In the genomic region with DNA sequence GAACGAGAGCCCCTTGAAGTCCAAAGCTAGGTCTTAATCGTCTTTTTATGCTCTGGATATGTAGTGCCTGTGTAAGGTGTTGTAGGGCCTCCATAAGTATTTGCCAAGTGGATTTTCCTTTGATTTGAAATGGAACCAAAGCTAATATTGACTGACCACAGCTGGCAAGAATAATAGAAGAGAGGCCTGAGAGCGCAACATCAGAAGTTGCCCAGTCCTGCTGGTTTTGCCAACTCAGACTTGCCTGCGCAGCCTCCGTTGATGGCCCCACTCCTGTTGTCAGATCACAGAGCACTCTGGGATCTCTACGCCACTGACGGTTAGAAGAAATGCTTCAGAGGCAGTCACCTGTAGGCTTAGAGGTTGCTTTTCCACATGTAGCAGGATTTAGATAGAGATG, we compare ENCODE assay signal across 20 cellular contexts.
"Had no signal": no experiment of that assay in that cellular context is flagged by ENCODE, and none has a peak within 500 bp of the region (broad histone marks: within the 10 kb centered on the region; RNA-seq: fewer than 3 reads in every experiment).

No MANE protein-coding gene starts in this region.

- H3K36me3 ChIP-seq: tibial artery had no signal

- H3K27me3 ChIP-seq: tibial artery had no signal

- H3K4me3 ChIP-seq: tibial artery had no signal

- H3K9me3 ChIP-seq: tibial artery had no signal

- DNase-seq: activated CD4-positive, alpha-beta memory T cell treated with anti-CD3 and anti-CD28 coated beads for 36 hours; activated CD4-positive, alpha-beta T cell treated with anti-CD3 and anti-CD28 coated beads for 48 hours; activated CD8-positive, alpha-beta memory T cell treated with anti-CD3 and anti-CD28 coated beads, Interleukin-2, amount 10 ng/mL, durations not matched to agents 7 days and 5 days; activated effector memory CD4-positive, alpha-beta T cell treated with anti-CD3 and anti-CD28 coated beads, Interleukin-2, amount 50 U/mL, for 16 hours; activated naive CD4-positive, alpha-beta T cell treated with anti-CD3 and anti-CD28 coated beads, Interleukin-2, amount 50 U/mL, for 16 hours; activated naive CD8-positive, alpha-beta T cell treated with anti-CD3 and anti-CD28 coated beads, Interleukin-2, amount 50 U/mL, for 24 hours; activated T-cell treated with anti-CD3 and anti-CD28 coated beads for 4 hours; effector CD8-positive, alpha-beta T cell; erythroblast; foreskin fibroblast; left colon; mammary epithelial cell; right cardiac atrium; stimulated activated CD4-positive, alpha-beta T cell treated with anti-CD3 and anti-CD28 coated beads, Interleukin-12 subunit alpha, Interleukin-12 subunit beta, amount 100 ng/mL, for 4 hours; stimulated activated CD4-positive, alpha-beta T cell treated with anti-CD3 and anti-CD28 coated beads, Interleukin-4, amount 100 ng/mL, for 4 hours; stimulated activated naive CD8-positive, alpha-beta T cell treated with anti-CD3 and anti-CD28 coated beads, Interleukin-15, Interleukin-2, amounts not matched to agents 100 U/mL and 50 U/mL, for 24 hours; substantia nigra; T-helper 9 cell; tibial artery had no signal

- ATAC-seq: activated CD8-positive, alpha-beta memory T cell treated with anti-CD3 and anti-CD28 coated beads, Interleukin-2, amount 10 ng/mL, durations not matched to agents 7 days and 5 days; activated naive CD8-positive, alpha-beta T cell treated with anti-CD3 and anti-CD28 coated beads, Interleukin-2, amount 50 U/mL, for 24 hours; left colon; natural killer cell treated with Interleukin-12 subunit alpha and Interleukin-12 subunit beta and Interleukin-15 and Interleukin-18, amount 100 ng/mL, for 72 hours; right cardiac atrium; stimulated activated naive CD8-positive, alpha-beta T cell treated with anti-CD3 and anti-CD28 coated beads, Interleukin-15, Interleukin-2, amounts not matched to agents 100 U/mL and 50 U/mL, for 24 hours had no signal
